ENCODE assay signal across 8 cellular contexts in genomic region chr17:29154516-29155234, GRCh38.
DNase-seq lines count a peak whose midpoint lies in the region; ATAC-seq and TF ChIP-seq lines count a peak whose summit lies in the region.

No MANE protein-coding gene starts in this region.

- peaks cover 7% of the 10 kb centered on the region for H3K36me3 Mint-ChIP-seq in effector memory CD8-positive, alpha-beta T cell (ENCODE audit: insufficient read depth)
- H3K36me3 Mint-ChIP-seq in nephron progenitor cell (ENCODE audit: low read depth) = peaks cover 5% of the 10 kb centered on the region

- H3K27ac Mint-ChIP-seq in effector memory CD8-positive, alpha-beta T cell = peak overlapping the region; percentile 51 to 94
- H3K27ac Mint-ChIP-seq in nephron progenitor cell = peak overlapping the region; percentile 41

- peak overlapping the region; percentile 42 for H3K9ac ChIP-seq in NT2/D1 (ENCODE audit: insufficient read length, low read depth)

- peak overlapping the region; percentile 47 to 77 for H3K4me3 Mint-ChIP-seq in effector memory CD8-positive, alpha-beta T cell
- peak overlapping the region; percentile 28 for H3K4me3 Mint-ChIP-seq in nephron progenitor cell

- H3K4me1 ChIP-seq in NT2/D1 (ENCODE audit: insufficient read depth, insufficient read length) = peaks cover 24% of the 10 kb centered on the region

- peaks cover 16 to 47% of the 10 kb centered on the region in 2 donors for H3K4me1 Mint-ChIP-seq in effector memory CD8-positive, alpha-beta T cell (ENCODE audit: low read depth in 2 of 2)
- H3K4me1 Mint-ChIP-seq in nephron progenitor cell = peaks cover 74% of the 10 kb centered on the region

- no peak for TF ChIP-seq CTCF in nephron progenitor cell (IDR thresholded peaks at IDR 0.05)

- peak; percentile 51 for ATAC-seq in effector memory CD8-positive, alpha-beta T cell (replicated peaks)
- no peak for ATAC-seq in GM21825 (IDR thresholded peaks at IDR 0.05; ENCODE audit: unreplicated experiment)
- ATAC-seq in GM21619 (IDR thresholded peaks at IDR 0.05; ENCODE audit: unreplicated experiment) = no peak
- no peak for ATAC-seq in HG03280 (IDR thresholded peaks at IDR 0.05; ENCODE audit: unreplicated experiment)

- H3K27me3 Mint-ChIP-seq in effector memory CD8-positive, alpha-beta T cell = no peaks in the 10 kb centered on the region
- peaks cover 5% of the 10 kb centered on the region for H3K27me3 Mint-ChIP-seq in nephron progenitor cell (ENCODE audit: low read depth, poor library complexity)

- no peaks in the 10 kb centered on the region for H3K9me3 Mint-ChIP-seq in effector memory CD8-positive, alpha-beta T cell
- no peaks in the 10 kb centered on the region for H3K9me3 Mint-ChIP-seq in nephron progenitor cell

- no peaks in the 10 kb centered on the region for H3K27me3 ChIP-seq in NT2/D1 (ENCODE audit: insufficient read depth, insufficient read length)

- no peak overlapping the region for H3K4me3 ChIP-seq in NT2/D1 (ENCODE audit: insufficient read length, low read depth)

- peak; percentile 41 for DNase-seq in AG20443 (ENCODE audit: low spot score)
- DNase-seq in NT2/D1 (ENCODE audit: low read depth, low spot score) = no peak
- no peak for DNase-seq in effector memory CD8-positive, alpha-beta T cell
- DNase-seq in nephron progenitor cell = no peak
- no peak for DNase-seq in effector CD4-positive, alpha-beta T cell

- H3K36me3 ChIP-seq in NT2/D1 (ENCODE audit: insufficient read depth, insufficient read length, low read length) = no peaks in the 10 kb centered on the region

- no peaks in the 10 kb centered on the region for H3K9me3 ChIP-seq in NT2/D1 (ENCODE audit: insufficient read depth, low read length)
